Comparison of ENCODE assay signal across 17 cellular contexts in genomic region chr7:96689414-96689813, GRCh38. TPM values are rescaled to one million over a fixed set of nuclear protein-coding genes. Genes with fewer than 3 reads are reported as not detected.
DNase-seq lines count a peak whose midpoint lies in the region; ATAC-seq, FAIRE-seq and TF ChIP-seq lines count a peak whose summit lies in the region.
"Had no signal": no experiment of that assay in that cellular context is flagged by ENCODE, and none has a peak within 500 bp of the region (broad histone marks: within the 10 kb centered on the region; RNA-seq: fewer than 3 reads in every experiment).

No MANE protein-coding gene starts in this region.

- TF ChIP-seq POLR2A in A549 (IDR thresholded peaks at IDR 0.05; ENCODE audit: low read length): no peak

- H3K4me3 ChIP-seq in A549 (no peak overlapping the region), PC-3 (ENCODE audit: low read length) (no peak overlapping the region), small intestine (ENCODE audit: low read depth in 1 of 2, low read length in 2 of 2) (no peak overlapping the region), right cardiac atrium (ENCODE audit: low read length) (no peak overlapping the region)
- H3K4me3 ChIP-seq: BLaER1 treated with 17β-estradiol and CSF1 and Interleukin-3, amounts not matched to agents 10 nM and 100 nM had no signal

- intact Hi-C loops in PC-3 (cut with micrococcal nuclease): loop anchor here (5.0 kb wide), 1 partner anchor 47 kb away; no protein-coding TSS in a partner anchor
- intact Hi-C loops in right cardiac atrium (cut with DNase I): no loop called here

- no peaks in the 10 kb centered on the region for H3K9me2 ChIP-seq in PC-3 (replicated peaks; ENCODE audit: low read length)

- no peak for TF ChIP-seq RAD21 in A549 (conservative IDR thresholded peaks at IDR 0.05 in 1 of 2, IDR thresholded peaks at IDR 0.05 in 1 of 2)

- H3K27me3 ChIP-seq in PC-3 (ENCODE audit: low read length) (no peaks in the 10 kb centered on the region), small intestine (ENCODE audit: control insufficient read depth in 2 of 2, insufficient read depth in 2 of 2, low read length in 2 of 2) (no peaks in the 10 kb centered on the region), right cardiac atrium (ENCODE audit: control insufficient read depth, insufficient read depth) (no peaks in the 10 kb centered on the region)
- H3K27me3 ChIP-seq: BLaER1 treated with 17β-estradiol and CSF1 and Interleukin-3, amounts not matched to agents 10 nM and 100 nM had no signal

- no peak overlapping the region for H2AFZ ChIP-seq in PC-3 (ENCODE audit: low read length)

- CTCF ChIA-PET in A549 (lab: Yijun Ruan, JAX) (no interaction called here), PC-3 (lab: Charles Lee) (interaction anchor here (0.6 kb wide), 1 partner anchor 338 kb away, joined by 3 read pairs; no protein-coding TSS in a partner anchor)

- POLR2A ChIA-PET in A549 (lab: Yijun Ruan, JAX) (no interaction called here), PC-3 (lab: Charles Lee; ENCODE audit: unreplicated experiment) (no interaction called here)

- H3K36me3 ChIP-seq in PC-3 (ENCODE audit: low read depth, low read length) (peaks cover 36% of the 10 kb centered on the region), small intestine (ENCODE audit: control insufficient read depth in 2 of 2, insufficient read depth in 2 of 2, low read length in 2 of 2) (peaks cover 0 to 1% of the 10 kb centered on the region in 2 donors)

- no TSS peak for BruUV-seq in PC-3 (replicated peaks; lab: Mats Ljungman, UMichigan)

- H3K4me2 ChIP-seq in A549 (no peak overlapping the region), PC-3 (ENCODE audit: low read length) (no peak overlapping the region)
- H3K4me2 ChIP-seq: BLaER1 treated with 17β-estradiol and CSF1 and Interleukin-3, amounts not matched to agents 10 nM and 100 nM had no signal

- peak; percentile 79 for FAIRE-seq in A549 (lab: Jason Lieb, UNC)
- FAIRE-seq in D721Med (lab: Jason Lieb, UNC): peak; percentile 51
- no peak for FAIRE-seq in small intestine (lab: Jason Lieb, UNC)
- FAIRE-seq: GM12891 had no signal

- no peak for DNase-seq in A549 (ENCODE audit: low read depth in 1 of 2, low spot score in 1 of 2)
- DNase-seq in D721Med (ENCODE audit: insufficient read length, low spot score): no peak
- peak; percentile 46 for DNase-seq in PC-3
- peak; percentile 7 for DNase-seq in small intestine
- no peak for DNase-seq in right cardiac atrium
- DNase-seq: AML-193; CD4-positive, alpha-beta T cell; CD8-positive, alpha-beta memory T cell; COR-L47; DMS79 treated with DMSO at 0.1 percent for 48 hours; GF-D8 had no signal

- H3F3A ChIP-seq in PC-3 (ENCODE audit: low read length, unreplicated experiment): no peaks in the 10 kb centered on the region

- peaks cover 16% of the 10 kb centered on the region for H4K20me1 ChIP-seq in PC-3 (ENCODE audit: low read length)

- H3K79me2 ChIP-seq in PC-3 (ENCODE audit: low read length): peaks cover 39% of the 10 kb centered on the region

- H3K4me1 ChIP-seq in A549 (no peaks in the 10 kb centered on the region), PC-3 (ENCODE audit: insufficient read depth, low read length) (peaks cover 16% of the 10 kb centered on the region), small intestine (ENCODE audit: control insufficient read depth in 2 of 2, insufficient read depth in 1 of 2, low read depth in 1 of 2, low read length in 1 of 2) (no peaks in the 10 kb centered on the region), right cardiac atrium (ENCODE audit: control insufficient read depth, insufficient read depth, low read length) (no peaks in the 10 kb centered on the region)

- no peaks in the 10 kb centered on the region for H3K9me3 ChIP-seq in A549
- no peaks in the 10 kb centered on the region for H3K9me3 ChIP-seq in PC-3 (ENCODE audit: low read length)
- no peaks in the 10 kb centered on the region for H3K9me3 ChIP-seq in small intestine (ENCODE audit: control insufficient read depth, low read depth)
- no peaks in the 10 kb centered on the region for H3K9me3 ChIP-seq in right cardiac atrium (ENCODE audit: control insufficient read depth, low read length)

- H3K9ac ChIP-seq in PC-3 (ENCODE audit: low read length): no peak overlapping the region
- H3K9ac ChIP-seq: BLaER1 treated with 17β-estradiol and CSF1 and Interleukin-3, amounts not matched to agents 10 nM and 100 nM had no signal

- TF ChIP-seq EP300 in A549 (IDR thresholded peaks at IDR 0.05): no peak

- ATAC-seq in A549 (no peak), PC-3 (peak; percentile 93), right cardiac atrium (no peak), HG02759 (IDR thresholded peaks at IDR 0.05; ENCODE audit: unreplicated experiment) (no peak), GM18517 (IDR thresholded peaks at IDR 0.05; ENCODE audit: unreplicated experiment) (no peak)

- 90% methylated on average over 1 of the region's 1 CpG for WGBS in A549 (ENCODE audit: missing lambda C conversion rate)
- 85 to 96% (median 87%) methylated on average over 1 of the region's 1 CpG for WGBS in small intestine, 3 donors
- 98% methylated on average over 1 of the region's 1 CpG for WGBS in right cardiac atrium

- TF ChIP-seq CTCF in A549 (IDR thresholded peaks at IDR 0.05) (no peak), D721Med (IDR thresholded peaks at IDR 0.05; ENCODE audit: insufficient read depth, missing control alignments) (no peak), PC-3 (conservative IDR thresholded peaks at IDR 0.05; ENCODE audit: low read depth, low read length) (no peak)

- H3K27ac ChIP-seq in A549 (no peak overlapping the region), PC-3 (ENCODE audit: low read length) (peak overlapping the region; percentile 50), small intestine (ENCODE audit: low read depth in 1 of 2, low read length in 1 of 2) (no peak overlapping the region), right cardiac atrium (ENCODE audit: low read length) (no peak overlapping the region)
- H3K27ac ChIP-seq: 22Rv1; BLaER1 treated with 17β-estradiol and CSF1 and Interleukin-3, amounts not matched to agents 10 nM and 100 nM; C4-2B had no signal

TF ChIP-seq in A549, 52 proteins besides CTCF, POLR2A, EP300 and RAD21:
- TF ChIP-seq JUN (IDR thresholded peaks at IDR 0.05): no peak

RNA-seq across cellular contexts. Expression of gene SEM1, which starts 20.2 kb away (rescaled TPM):
- polyA plus RNA-seq in A549 (2011; rRNA removed) (87.0 and 235 TPM in 2 replicates), A549 (2017; fragmentation: RNase III; extraction: RNeasy Plus Mini Kit Qiagen cat#74134 plus additional on column Dnase treatment) (855 to 978 TPM (median 859 TPM) in 3 replicates), small intestine (100 to 1,000 TPM in 1 of 3 donors, 10 to 100 TPM in 2; 84.6 to 101 (median 99.5) TPM), right cardiac atrium (131 TPM)
- 80.2 and 115 TPM in 2 replicates for polyA plus RNA-seq in A549 (2012; cell fraction: cytosol; rRNA removed)
- 7.4 and 10.7 TPM in 2 replicates for polyA plus RNA-seq in A549 (2012; cell fraction: nucleus; rRNA removed)
- 15.6 and 20.3 TPM in 2 replicates for polyA minus RNA-seq in A549 (2011; rRNA and poly(A)+ RNA removed)
- total RNA-seq in PC-3 (2014; rRNA removed) (263 and 292 TPM in 2 replicates), right cardiac atrium (10 to 100 TPM; 58.3 to 67.9 (median 64.4) TPM)

Comparison
In these comparisons a context has a peak if more than half of its experiments do, and no peak if none do; other contexts are left out.
1. DNase-seq: peak in PC-3 (single experiment) and small intestine (single experiment); none in A549 (0 of 2), D721Med (single experiment) and right cardiac atrium (0 of 3).